ENCODE assay signal across 1 cellular context in genomic region chr16:49749816-49750215, GRCh38.
TF ChIP-seq lines count a peak whose summit lies in the region.

No MANE protein-coding gene starts in this region.

TF ChIP-seq in SK-N-SH treated with all-trans-retinoic acid at 6 μM for 48 hours, 23 proteins besides CTCF, POLR2A, EP300 and RAD21 (continued from another document):
- TF ChIP-seq PATZ1 (CRISPR knock-in tag; IDR thresholded peaks at IDR 0.05; ENCODE audit: borderline replicate concordance), result no peak
- no peak for TF ChIP-seq TCF4 (CRISPR knock-in tag; IDR thresholded peaks at IDR 0.05; ENCODE audit: borderline replicate concordance)
- TF ChIP-seq, protein P1, sequence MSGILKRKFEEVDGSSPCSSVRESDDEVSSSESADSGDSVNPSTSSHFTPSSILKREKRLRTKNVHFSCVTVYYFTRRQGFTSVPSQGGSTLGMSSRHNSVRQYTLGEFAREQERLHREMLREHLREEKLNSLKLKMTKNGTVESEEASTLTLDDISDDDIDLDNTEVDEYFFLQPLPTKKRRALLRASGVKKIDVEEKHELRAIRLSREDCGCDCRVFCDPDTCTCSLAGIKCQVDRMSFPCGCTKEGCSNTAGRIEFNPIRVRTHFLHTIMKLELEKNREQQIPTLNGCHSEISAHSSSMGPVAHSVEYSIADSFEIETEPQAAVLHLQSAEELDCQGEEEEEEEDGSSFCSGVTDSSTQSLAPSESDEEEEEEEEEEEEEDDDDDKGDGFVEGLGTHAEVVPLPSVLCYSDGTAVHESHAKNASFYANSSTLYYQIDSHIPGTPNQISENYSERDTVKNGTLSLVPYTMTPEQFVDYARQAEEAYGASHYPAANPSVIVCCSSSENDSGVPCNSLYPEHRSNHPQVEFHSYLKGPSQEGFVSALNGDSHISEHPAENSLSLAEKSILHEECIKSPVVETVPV (CRISPR knock-in tag; IDR thresholded peaks at IDR 0.05), result no peak
- TF ChIP-seq TSHZ2 (CRISPR knock-in tag; IDR thresholded peaks at IDR 0.05), result no peak
- no peak for TF ChIP-seq PPARA (CRISPR knock-in tag; IDR thresholded peaks at IDR 0.05; ENCODE audit: borderline replicate concordance)
TF ChIP-seq in SK-N-SH treated with all-trans-retinoic acid at 6 μM for 48 hours: peak in this region for 0.
